ENCODE assay signal across 12 cellular contexts in genomic region chr5:133746834-133747233, GRCh38.
DNase-seq lines count a peak whose midpoint lies in the region; ATAC-seq and TF ChIP-seq lines count a peak whose summit lies in the region.
"Had no signal": no experiment of that assay in that cellular context is flagged by ENCODE, and none has a peak within 500 bp of the region (broad histone marks: within the 10 kb centered on the region; RNA-seq: fewer than 3 reads in every experiment).

No MANE protein-coding gene starts in this region.

- H3K4me1 Mint-ChIP-seq in WTC11, result no peaks in the 10 kb centered on the region
- H3K4me1 Mint-ChIP-seq in neural crest cell, result peaks cover 30% of the 10 kb centered on the region

- H3K27me3 Mint-ChIP-seq in WTC11 (ENCODE audit: low read depth) (no peaks in the 10 kb centered on the region), neural crest cell (ENCODE audit: low read depth) (peaks cover 3% of the 10 kb centered on the region)

- POLR2A ChIA-PET in WTC11 (lab: Charles Lee), result no interaction called here

- ATAC-seq in WTC11, result peak; percentile 70

- H3K36me3 Mint-ChIP-seq in WTC11 (no peaks in the 10 kb centered on the region), neural crest cell (ENCODE audit: low read depth) (no peaks in the 10 kb centered on the region)

- peak; percentile 40 for DNase-seq in D341Med (ENCODE audit: low spot score)
- DNase-seq in H4 (ENCODE audit: low spot score), result peak; percentile 30
- DNase-seq in WTC11 (ENCODE audit: low spot score), result peak; percentile 43
- no peak for DNase-seq in neural crest cell (ENCODE audit: low read depth, low spot score)
- DNase-seq in inferior parietal cortex (ENCODE audit: extremely low spot score), result no peak
- no peak for DNase-seq in foreskin melanocyte
- DNase-seq in LoVo (ENCODE audit: low spot score), result no peak
- DNase-seq in activated naive CD4-positive, alpha-beta T cell treated with anti-CD3 and anti-CD28 coated beads, Interleukin-2, amount 50 U/mL, for 16 hours, result no peak
- DNase-seq: cerebellar nuclear complex; HCEC 1CT; NK-92 treated with Interleukin-12 subunit alpha and Interleukin-12 subunit beta, amount 100 ng/mL, for 24 hours; occipital lobe had no signal

- H3K9me3 Mint-ChIP-seq in WTC11 (peaks cover 4% of the 10 kb centered on the region; the same call in 1 of the 2 replicates), neural crest cell (no peaks in the 10 kb centered on the region)

- H3K4me3 Mint-ChIP-seq in WTC11 (no peak overlapping the region), neural crest cell (no peak overlapping the region)

- H3K27ac Mint-ChIP-seq in WTC11, result no peak overlapping the region
- no peak overlapping the region for H3K27ac Mint-ChIP-seq in neural crest cell (ENCODE audit: unreplicated experiment)

- TF ChIP-seq CTCF in WTC11 (IDR thresholded peaks at IDR 0.05) (peak; percentile 23; the same call in 1 of the 2 replicates), neural crest cell (conservative IDR thresholded peaks at IDR 0.05) (peak; percentile 52)

- CTCF ChIA-PET in WTC11 (lab: Charles Lee), result interaction anchor here (0.6 kb wide), 1 partner anchor 388 kb away, joined by 4 read pairs; no protein-coding TSS in a partner anchor

TF ChIP-seq in WTC11, 78 proteins besides CTCF, POLR2A, EP300 and RAD21:
- TF ChIP-seq, protein P1, sequence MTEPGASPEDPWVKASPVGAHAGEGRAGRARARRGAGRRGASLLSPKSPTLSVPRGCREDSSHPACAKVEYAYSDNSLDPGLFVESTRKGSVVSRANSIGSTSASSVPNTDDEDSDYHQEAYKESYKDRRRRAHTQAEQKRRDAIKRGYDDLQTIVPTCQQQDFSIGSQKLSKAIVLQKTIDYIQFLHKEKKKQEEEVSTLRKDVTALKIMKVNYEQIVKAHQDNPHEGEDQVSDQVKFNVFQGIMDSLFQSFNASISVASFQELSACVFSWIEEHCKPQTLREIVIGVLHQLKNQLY (CRISPR knock-in tag; IDR thresholded peaks at IDR 0.05), result no peak
- TF ChIP-seq ZNF121 (CRISPR knock-in tag; IDR thresholded peaks at IDR 0.05), result no peak
- no peak for TF ChIP-seq ZBTB21 (CRISPR knock-in tag; IDR thresholded peaks at IDR 0.05; ENCODE audit: borderline replicate concordance)

Comparison
In these comparisons a context has a peak if more than half of its experiments do, and no peak if none do; other contexts are left out.
1. DNase-seq: peak in D341Med (single experiment), H4 (single experiment) and WTC11 (single experiment); none in neural crest cell (single experiment), inferior parietal cortex (single experiment), foreskin melanocyte (single experiment), LoVo (single experiment) and activated naive CD4-positive, alpha-beta T cell treated with anti-CD3 and anti-CD28 coated beads, Interleukin-2, amount 50 U/mL, for 16 hours (single experiment).